Comparison of ENCODE assay signal across 8 cellular contexts in the genomic region with DNA sequence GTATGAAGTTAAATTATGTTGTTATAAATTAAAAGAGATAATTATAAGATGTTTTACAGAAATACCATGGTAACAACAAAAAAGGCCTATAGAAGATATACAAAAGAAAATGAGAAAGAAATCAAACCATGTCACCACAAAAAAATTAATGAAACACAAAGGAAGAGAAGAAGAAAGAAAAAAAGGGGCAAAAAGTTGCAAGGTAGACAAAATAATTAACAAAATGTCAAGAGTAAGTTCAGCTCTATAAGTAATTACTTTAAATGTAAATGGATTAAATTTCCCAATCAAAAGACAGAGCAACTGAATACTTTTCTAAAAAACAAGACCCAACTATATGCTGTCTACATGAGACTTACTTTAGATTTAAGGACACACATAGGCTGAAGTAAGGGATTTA.
"Had no signal": no experiment of that assay in that cellular context is flagged by ENCODE, and none has a peak within 500 bp of the region (broad histone marks: within the 10 kb centered on the region; RNA-seq: fewer than 3 reads in every experiment).

No MANE protein-coding gene starts in this region.

- ATAC-seq: GM12878 had no signal

- FAIRE-seq: G401.6, GM12878, GM12891, GM12892, GM18507, GM19239 had no signal

- H3K4me3 ChIP-seq: GM12878 had no signal

- DNase-seq: GDM1, GF-D8 had no signal
